ENCODE assay signal across 16 cellular contexts in the genomic region with DNA sequence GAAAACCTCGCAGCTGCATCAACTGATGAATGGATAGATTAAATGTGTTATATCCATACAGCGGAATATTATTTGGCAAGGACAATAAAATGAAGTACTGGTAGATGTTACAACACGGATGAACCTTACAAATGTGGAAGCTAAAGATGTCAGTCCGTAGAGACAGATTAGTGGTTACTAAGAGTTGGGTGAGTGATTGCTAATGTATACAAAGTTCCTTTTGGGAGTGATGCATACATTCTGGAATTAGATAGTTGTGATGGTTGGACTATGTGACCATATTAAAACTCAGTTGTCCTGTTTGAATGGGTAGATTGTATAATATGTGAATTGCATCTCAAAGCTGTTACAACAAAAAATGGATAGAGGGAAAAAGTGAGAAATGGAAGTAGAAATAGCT. TPM values are rescaled to one million over a fixed set of nuclear protein-coding genes. Genes with fewer than 3 reads are reported as not detected.
DNase-seq lines count a peak whose midpoint lies in the region; ATAC-seq and TF ChIP-seq lines count a peak whose summit lies in the region.
"Had no signal": no experiment of that assay in that cellular context is flagged by ENCODE, and none has a peak within 500 bp of the region (broad histone marks: within the 10 kb centered on the region; RNA-seq: fewer than 3 reads in every experiment).

No MANE protein-coding gene starts in this region.

- 94% methylated on average over 4 of the region's 4 CpGs for WGBS in HUES64

- H3K9me3 Mint-ChIP-seq in activated T-cell treated with anti-CD3 and anti-CD28 coated beads, Interleukin-2, amount 50 U/mL, for 72 hours, result no peaks in the 10 kb centered on the region
- H3K9me3 Mint-ChIP-seq in nephron progenitor cell, result no peaks in the 10 kb centered on the region
- H3K9me3 Mint-ChIP-seq: activated CD4-positive, alpha-beta memory T cell treated with anti-CD3 and anti-CD28 coated beads, Interleukin-2, amount 10 ng/mL, durations not matched to agents 7 days and 5 days had no signal

- peaks cover 56% of the 10 kb centered on the region for H3K36me3 ChIP-seq in HUES64 (ENCODE audit: insufficient read depth, low read length)

- no peaks in the 10 kb centered on the region for H3K27me3 ChIP-seq in HUES64 (ENCODE audit: insufficient read depth, low read length)
- H3K27me3 ChIP-seq: vagina had no signal

- no peak overlapping the region for H3K9ac ChIP-seq in HUES64 (ENCODE audit: low read depth, low read length)

- H3K4me3 ChIP-seq in HUES64 (ENCODE audit: low read length), result 0 out of 2 replicates have a peak overlapping the region, but pooled peaks have one; percentile 12
- H3K4me3 ChIP-seq: vagina had no signal

- DNase-seq in activated T-cell treated with anti-CD3 and anti-CD28 coated beads, Interleukin-2, amount 50 U/mL, for 72 hours, result no peak
- DNase-seq in activated T-cell treated with anti-CD3 and anti-CD28 coated beads, Interleukin-2, amount 50 U/mL, for 1 hour, result no peak
- DNase-seq in amniotic epithelial cell (ENCODE audit: low read depth) (peak; percentile 20), nephron progenitor cell (no peak), NCI-H1417 (lab: John Stamatoyannopoulos, UW) (no peak)
- DNase-seq in stimulated activated naive CD4-positive, alpha-beta T cell treated with Interleukin-2 at 50 U/mL for 16 hours (lab: John Stamatoyannopoulos, UW), result no peak
- DNase-seq: activated CD4-positive, alpha-beta memory T cell treated with anti-CD3 and anti-CD28 coated beads, Interleukin-2, amount 10 ng/mL, durations not matched to agents 7 days and 5 days; aorta; glutamatergic neuron; NCI-H187 treated with DMSO at 0.1 percent for 48 hours; NCI-H510A; retina had no signal

- peaks cover 44% of the 10 kb centered on the region for H3K4me1 Mint-ChIP-seq in activated T-cell treated with anti-CD3 and anti-CD28 coated beads, Interleukin-2, amount 50 U/mL, for 72 hours (ENCODE audit: low read depth)
- H3K4me1 Mint-ChIP-seq in nephron progenitor cell, result peaks cover 30% of the 10 kb centered on the region

- TF ChIP-seq CTCF in nephron progenitor cell (IDR thresholded peaks at IDR 0.05), result no peak

- peak overlapping the region; percentile 40 to 96 for H3K4me3 Mint-ChIP-seq in activated T-cell treated with anti-CD3 and anti-CD28 coated beads, Interleukin-2, amount 50 U/mL, for 72 hours
- peak overlapping the region; percentile 9 for H3K4me3 Mint-ChIP-seq in nephron progenitor cell
- H3K4me3 Mint-ChIP-seq: activated CD4-positive, alpha-beta memory T cell treated with anti-CD3 and anti-CD28 coated beads, Interleukin-2, amount 10 ng/mL, durations not matched to agents 7 days and 5 days had no signal

- no peak overlapping the region for H3K27ac ChIP-seq in HUES64 (ENCODE audit: low read depth, low read length)
- H3K27ac ChIP-seq: SK-N-MC, vagina had no signal

- no peaks in the 10 kb centered on the region for H3K9me3 ChIP-seq in HUES64 (ENCODE audit: insufficient read depth, low read depth, low read length)
- H3K9me3 ChIP-seq: vagina had no signal

- H3K27me3 Mint-ChIP-seq in activated T-cell treated with anti-CD3 and anti-CD28 coated beads, Interleukin-2, amount 50 U/mL, for 72 hours (ENCODE audit: low read depth), result no peaks in the 10 kb centered on the region
- H3K27me3 Mint-ChIP-seq in nephron progenitor cell (ENCODE audit: low read depth, poor library complexity), result peaks cover 7% of the 10 kb centered on the region

- H3K27ac Mint-ChIP-seq in activated T-cell treated with anti-CD3 and anti-CD28 coated beads, Interleukin-2, amount 50 U/mL, for 72 hours, result no peak overlapping the region
- no peak overlapping the region for H3K27ac Mint-ChIP-seq in nephron progenitor cell
- H3K27ac Mint-ChIP-seq: activated CD4-positive, alpha-beta memory T cell treated with anti-CD3 and anti-CD28 coated beads, Interleukin-2, amount 10 ng/mL, durations not matched to agents 7 days and 5 days had no signal

- peaks cover 13% of the 10 kb centered on the region for H3K4me1 ChIP-seq in HUES64 (ENCODE audit: insufficient read depth, low read length)

- H3K36me3 Mint-ChIP-seq in activated T-cell treated with anti-CD3 and anti-CD28 coated beads, Interleukin-2, amount 50 U/mL, for 72 hours (ENCODE audit: insufficient read depth in 2 of 2), result peaks cover 9 to 19% of the 10 kb centered on the region in 2 donors
- peaks cover 34% of the 10 kb centered on the region for H3K36me3 Mint-ChIP-seq in nephron progenitor cell (ENCODE audit: low read depth)

- ATAC-seq in activated T-cell treated with anti-CD3 and anti-CD28 coated beads, Interleukin-2, amount 50 U/mL, for 72 hours (replicated peaks in 1 of 2), result no peak
- no peak for ATAC-seq in GM19324 (IDR thresholded peaks at IDR 0.05; ENCODE audit: low FRiP score, unreplicated experiment)

RNA-seq across cellular contexts. Expression of a gene that starts 2.8 kb away (rescaled TPM):
- 100 to 1,000 TPM; 116 to 139 TPM for total RNA-seq in activated T-cell treated with anti-CD3 and anti-CD28 coated beads, Interleukin-2, amount 50 U/mL, for 72 hours
- polyA plus RNA-seq in HUES64 (2013, experiment 1 of 2), result 51.9 TPM
- polyA plus RNA-seq in HUES64 (2013, experiment 2 of 2), result 56.6 TPM

RNA-seq across cellular contexts. Expression of a gene that starts 14.4 kb away (rescaled TPM):
- 10 to 100 TPM; 15.5 to 17.6 TPM for total RNA-seq in activated T-cell treated with anti-CD3 and anti-CD28 coated beads, Interleukin-2, amount 50 U/mL, for 72 hours
- 7.2 TPM for polyA plus RNA-seq in HUES64 (2013, experiment 1 of 2)
- 7.2 TPM for polyA plus RNA-seq in HUES64 (2013, experiment 2 of 2)
